ENCODE assay signal across 12 cellular contexts in genomic region chr18:77123313-77124231, GRCh38. TPM values are rescaled to one million over a fixed set of nuclear protein-coding genes. Genes with fewer than 3 reads are reported as not detected.
A peak's percentile ranks its signal among the peaks of the same experiment; 100 is the strongest.
DNase-seq lines count a peak whose midpoint lies in the region; ATAC-seq, FAIRE-seq and TF ChIP-seq lines count a peak whose summit lies in the region.
"Had no signal": no experiment of that assay in that cellular context is flagged by ENCODE, and none has a peak within 500 bp of the region (broad histone marks: within the 10 kb centered on the region; RNA-seq: fewer than 3 reads in every experiment).

No MANE protein-coding gene starts in this region.

- DNase-seq in CD14-positive monocyte (ENCODE audit: low spot score) (no peak), GM18507 (ENCODE audit: extremely low spot score, insufficient read length, low read depth) (no peak), left lobe of liver (ENCODE audit: low spot score) (no peak), prostate gland (ENCODE audit: low spot score) (no peak), NCI-H2196 (lab: John Stamatoyannopoulos, UW; ENCODE audit: unreplicated experiment) (no peak), KBM-7 (no peak), right atrium auricular region (ENCODE audit: low spot score) (no peak)
- DNase-seq in activated CD8-positive, alpha-beta T cell treated with anti-CD3 and anti-CD28 coated beads for 36 hours = peak; percentile 42
- DNase-seq: NCI-H524 treated with DMSO at 0.1 percent for 48 hours had no signal

- H3K4me3 ChIP-seq in prostate gland (no peak overlapping the region), right atrium auricular region (no peak overlapping the region)
- H3K4me3 ChIP-seq: hepatocyte, sigmoid colon had no signal

- no peaks in the 10 kb centered on the region for H3K9me3 ChIP-seq in prostate gland
- H3K9me3 ChIP-seq in right atrium auricular region = no peaks in the 10 kb centered on the region
- H3K9me3 ChIP-seq: sigmoid colon had no signal

- H3K27me3 ChIP-seq in prostate gland (replicated peaks; ENCODE audit: insufficient read depth) = no peaks in the 10 kb centered on the region
- H3K27me3 ChIP-seq in right atrium auricular region = no peaks in the 10 kb centered on the region
- H3K27me3 ChIP-seq: hepatocyte had no signal

- peaks cover 68 to 78% of the 10 kb centered on the region in 2 donors for H3K36me3 Mint-ChIP-seq in CD14-positive monocyte
- H3K36me3 Mint-ChIP-seq in activated CD8-positive, alpha-beta T cell treated with anti-CD3 and anti-CD28 coated beads for 36 hours (ENCODE audit: low read depth) = peaks cover 49% of the 10 kb centered on the region

- H3K4me1 ChIP-seq in prostate gland (replicated peaks) (no peaks in the 10 kb centered on the region), right atrium auricular region (peaks cover 0 to 26% of the 10 kb centered on the region in 2 donors)

- POLR2A ChIA-PET in activated CD8-positive, alpha-beta T cell treated with anti-CD3 and anti-CD28 coated beads for 36 hours (lab: Charles Lee) = interaction anchor here (0.7 to 18.7 kb wide), 11 partner anchors 7 to 75 kb away, joined by 3 to 337 read pairs (median 6); partner anchors contain the start of gene MBP

- peak; percentile 75 for FAIRE-seq in GM18507 (lab: Jason Lieb, UNC)
- FAIRE-seq: endothelial cell of umbilical vein had no signal

- CTCF ChIA-PET in activated CD8-positive, alpha-beta T cell treated with anti-CD3 and anti-CD28 coated beads for 36 hours (lab: Charles Lee) = interaction anchor here (0.8 to 8.7 kb wide), 10 partner anchors 8 to 139 kb away, joined by 3 to 92 read pairs (median 4); no protein-coding TSS in a partner anchor

- no peak for ATAC-seq in activated CD8-positive, alpha-beta T cell treated with anti-CD3 and anti-CD28 coated beads for 36 hours
- ATAC-seq in left lobe of liver = peak; percentile 9

- whole genome bisulfite sequencing in prostate gland = 90% methylated on average over 14 of the region's 14 CpGs

- in situ Hi-C loops in KBM-7 (cut with MboI; ENCODE audit: low pct_unique_long_range_greater_than_20kb, low sequenced_read_pairs) = no loop called here

- H3K9me3 Mint-ChIP-seq in CD14-positive monocyte = no peaks in the 10 kb centered on the region
- no peaks in the 10 kb centered on the region for H3K9me3 Mint-ChIP-seq in activated CD8-positive, alpha-beta T cell treated with anti-CD3 and anti-CD28 coated beads for 36 hours

- no peak overlapping the region for H3K4me3 Mint-ChIP-seq in CD14-positive monocyte
- H3K4me3 Mint-ChIP-seq in activated CD8-positive, alpha-beta T cell treated with anti-CD3 and anti-CD28 coated beads for 36 hours = peak overlapping the region; percentile 79

- intact Hi-C loops in CD14-positive monocyte (cut with micrococcal nuclease) = no loop called here
- intact Hi-C loops in activated CD8-positive, alpha-beta T cell treated with anti-CD3 and anti-CD28 coated beads for 36 hours (cut with micrococcal nuclease) = no loop called here
- intact Hi-C loops in prostate gland (cut with DNase I) = no loop called here

- TF ChIP-seq POLR2A in prostate gland (IDR thresholded peaks at IDR 0.05) = no peak

- H3K36me3 ChIP-seq in prostate gland = no peaks in the 10 kb centered on the region
- H3K36me3 ChIP-seq in right atrium auricular region = no peaks in the 10 kb centered on the region
- H3K36me3 ChIP-seq: sigmoid colon had no signal

- peaks cover 78% of the 10 kb centered on the region for H3K4me1 Mint-ChIP-seq in CD14-positive monocyte
- peaks cover 89% of the 10 kb centered on the region for H3K4me1 Mint-ChIP-seq in activated CD8-positive, alpha-beta T cell treated with anti-CD3 and anti-CD28 coated beads for 36 hours (ENCODE audit: low read depth)

- H3K27ac Mint-ChIP-seq in CD14-positive monocyte = peak overlapping the region; percentile 19 to 93 (median 80)
- peak overlapping the region; percentile 98 for H3K27ac Mint-ChIP-seq in activated CD8-positive, alpha-beta T cell treated with anti-CD3 and anti-CD28 coated beads for 36 hours

- TF ChIP-seq CTCF in CD14-positive monocyte (IDR thresholded peaks at IDR 0.05) (no peak), prostate gland (IDR thresholded peaks at IDR 0.05) (no peak), right atrium auricular region (IDR thresholded peaks at IDR 0.05) (no peak)
- TF ChIP-seq CTCF in activated CD8-positive, alpha-beta T cell treated with anti-CD3 and anti-CD28 coated beads for 36 hours (IDR thresholded peaks at IDR 0.05) = no peak

- H3K27ac ChIP-seq in prostate gland = no peak overlapping the region
- H3K27ac ChIP-seq in right atrium auricular region = no peak overlapping the region
- H3K27ac ChIP-seq: hepatocyte had no signal

- peaks cover 0 to 3% (median 0%) of the 10 kb centered on the region in 3 donors for H3K27me3 Mint-ChIP-seq in CD14-positive monocyte (ENCODE audit: low read depth in 3 of 3)
- H3K27me3 Mint-ChIP-seq in activated CD8-positive, alpha-beta T cell treated with anti-CD3 and anti-CD28 coated beads for 36 hours = no peaks in the 10 kb centered on the region

RNA-seq across cellular contexts. Expression of gene MBP, which starts 9.0 kb away (rescaled TPM):
- 10 to 100 TPM; 50.4 to 81.0 TPM for polyA plus RNA-seq in CD14-positive monocyte
- 10 to 100 TPM; 39.9 to 41.5 TPM for total RNA-seq in activated CD8-positive, alpha-beta T cell treated with anti-CD3 and anti-CD28 coated beads for 36 hours
- 24.1 TPM for total RNA-seq in left lobe of liver
- total RNA-seq in prostate gland = 10 to 100 TPM; 19.8 to 43.5 TPM
- 10 to 100 TPM; 15.4 to 15.8 TPM for total RNA-seq in right atrium auricular region
